Comparison of ENCODE assay signal across 8 cellular contexts in the genomic region with DNA sequence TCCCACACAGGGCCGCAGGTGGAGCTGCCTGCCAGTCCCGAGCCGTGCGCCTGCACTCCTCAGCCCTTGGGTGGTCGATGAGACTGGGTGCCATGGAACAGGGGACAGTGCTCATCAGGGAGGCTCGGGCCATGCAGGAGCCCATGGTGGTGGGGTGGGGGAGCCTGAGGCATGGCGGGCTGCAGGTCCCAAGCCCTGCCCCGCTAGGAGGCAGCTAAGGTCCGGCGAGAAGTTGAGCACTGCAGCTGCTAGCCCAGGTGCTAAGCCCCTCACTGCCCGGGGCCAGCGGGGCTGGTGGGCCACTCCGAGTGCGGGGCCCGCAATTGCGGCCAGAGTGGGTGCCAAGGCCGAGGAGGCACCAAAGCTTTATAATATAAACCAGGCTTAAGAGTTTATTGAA.
"Had no signal": no experiment of that assay in that cellular context is flagged by ENCODE, and none has a peak within 500 bp of the region (broad histone marks: within the 10 kb centered on the region; RNA-seq: fewer than 3 reads in every experiment).

No MANE protein-coding gene starts in this region.

- FAIRE-seq: G401.6, GM12878, GM12891, GM12892, GM18507, GM19239 had no signal

- ATAC-seq: GM12878 had no signal

- H3K4me3 ChIP-seq: GM12878 had no signal

- DNase-seq: GDM1, GF-D8 had no signal
